12 cellular contexts compared by ENCODE assay signal in genomic region chr10:61995093-61995492, GRCh38.
DNase-seq lines count a peak whose midpoint lies in the region; ATAC-seq and TF ChIP-seq lines count a peak whose summit lies in the region.
"Had no signal": no experiment of that assay in that cellular context is flagged by ENCODE, and none has a peak within 500 bp of the region (broad histone marks: within the 10 kb centered on the region; RNA-seq: fewer than 3 reads in every experiment).

No MANE protein-coding gene starts in this region.

- peaks cover 89% of the 10 kb centered on the region for H3K4me1 Mint-ChIP-seq in activated T-cell treated with anti-CD3 and anti-CD28 coated beads, Interleukin-2, amount 50 U/mL, for 24 hours (ENCODE audit: low read depth)
- peaks cover 55% of the 10 kb centered on the region for H3K4me1 Mint-ChIP-seq in activated T-helper 17 cell treated with anti-CD3 and anti-CD28 coated beads, Interleukin-2, amount 50 U/mL, for 72 hours
- H3K4me1 Mint-ChIP-seq in mesothelial cell of epicardium = peaks cover 39% of the 10 kb centered on the region

- no peak overlapping the region for H3K4me3 ChIP-seq in tibial artery
- H3K4me3 ChIP-seq: upper lobe of left lung had no signal

- no peak overlapping the region for H3K4me3 Mint-ChIP-seq in activated T-cell treated with anti-CD3 and anti-CD28 coated beads, Interleukin-2, amount 50 U/mL, for 24 hours
- peak overlapping the region; percentile 75 for H3K4me3 Mint-ChIP-seq in activated T-helper 17 cell treated with anti-CD3 and anti-CD28 coated beads, Interleukin-2, amount 50 U/mL, for 72 hours
- H3K4me3 Mint-ChIP-seq in mesothelial cell of epicardium = no peak overlapping the region

- no peak for DNase-seq in activated T-cell treated with anti-CD3 and anti-CD28 coated beads, Interleukin-2, amount 50 U/mL, for 24 hours
- DNase-seq in activated T-cell treated with anti-CD3 and anti-CD28 coated beads for 4 hours = no peak
- DNase-seq in mesothelial cell of epicardium (ENCODE audit: low spot score in 2 of 2, unreplicated experiment in 2 of 2) = no peak
- no peak for DNase-seq in tibial artery
- DNase-seq in stimulated activated CD4-positive, alpha-beta T cell treated with anti-CD3 and anti-CD28 coated beads, Interleukin-12 subunit alpha, Interleukin-12 subunit beta, amount 100 ng/mL, for 4 hours = no peak
- DNase-seq in KG1 (lab: John Stamatoyannopoulos, UW) = no peak
- DNase-seq: dorsolateral prefrontal cortex, NCI-H2171 treated with DMSO at 0.1 percent for 48 hours, SW 1271, upper lobe of left lung had no signal

- H3K27ac Mint-ChIP-seq in activated T-cell treated with anti-CD3 and anti-CD28 coated beads, Interleukin-2, amount 50 U/mL, for 24 hours = peak overlapping the region; percentile 98
- peak overlapping the region; percentile 97 for H3K27ac Mint-ChIP-seq in activated T-helper 17 cell treated with anti-CD3 and anti-CD28 coated beads, Interleukin-2, amount 50 U/mL, for 72 hours
- H3K27ac Mint-ChIP-seq in mesothelial cell of epicardium = peak overlapping the region; percentile 71

- TF ChIP-seq CTCF in mesothelial cell of epicardium (IDR thresholded peaks at IDR 0.05; ENCODE audit: unreplicated experiment) = no peak
- TF ChIP-seq CTCF in tibial artery (IDR thresholded peaks at IDR 0.05) = no peak

- no peak for ATAC-seq in activated T-helper 17 cell treated with anti-CD3 and anti-CD28 coated beads, Interleukin-2, amount 50 U/mL, for 72 hours (replicated peaks)
- no peak for ATAC-seq in GM21367 (IDR thresholded peaks at IDR 0.05; ENCODE audit: unreplicated experiment)

- no peaks in the 10 kb centered on the region for H3K27me3 Mint-ChIP-seq in activated T-cell treated with anti-CD3 and anti-CD28 coated beads, Interleukin-2, amount 50 U/mL, for 24 hours
- H3K27me3 Mint-ChIP-seq in activated T-helper 17 cell treated with anti-CD3 and anti-CD28 coated beads, Interleukin-2, amount 50 U/mL, for 72 hours = no peaks in the 10 kb centered on the region
- H3K27me3 Mint-ChIP-seq in mesothelial cell of epicardium (ENCODE audit: low read depth) = no peaks in the 10 kb centered on the region

- H3K4me1 ChIP-seq in tibial artery = peaks cover 0 to 63% (median 30%) of the 10 kb centered on the region in 4 donors

- H3K9me3 Mint-ChIP-seq in activated T-cell treated with anti-CD3 and anti-CD28 coated beads, Interleukin-2, amount 50 U/mL, for 24 hours = peaks cover 8% of the 10 kb centered on the region
- peaks cover 12% of the 10 kb centered on the region for H3K9me3 Mint-ChIP-seq in activated T-helper 17 cell treated with anti-CD3 and anti-CD28 coated beads, Interleukin-2, amount 50 U/mL, for 72 hours
- peaks cover 9% of the 10 kb centered on the region for H3K9me3 Mint-ChIP-seq in mesothelial cell of epicardium

- no peaks in the 10 kb centered on the region for H3K9me3 ChIP-seq in tibial artery
- H3K9me3 ChIP-seq: upper lobe of left lung had no signal

- H3K27me3 ChIP-seq in tibial artery = no peaks in the 10 kb centered on the region
- H3K27me3 ChIP-seq: dorsolateral prefrontal cortex, upper lobe of left lung had no signal

- peaks cover 79% of the 10 kb centered on the region for H3K36me3 Mint-ChIP-seq in activated T-cell treated with anti-CD3 and anti-CD28 coated beads, Interleukin-2, amount 50 U/mL, for 24 hours (ENCODE audit: low read depth)
- peaks cover 88% of the 10 kb centered on the region for H3K36me3 Mint-ChIP-seq in activated T-helper 17 cell treated with anti-CD3 and anti-CD28 coated beads, Interleukin-2, amount 50 U/mL, for 72 hours (ENCODE audit: low read depth)
- H3K36me3 Mint-ChIP-seq in mesothelial cell of epicardium = peaks cover 28% of the 10 kb centered on the region

- peak overlapping the region; percentile 66 to 69 for H3K27ac ChIP-seq in tibial artery

- intact Hi-C loops in tibial artery (cut with DNase I; ENCODE audit: low total_unique reads) = loop anchor here (10.0 kb wide), 1 partner anchor 90 kb away; the partner anchor contains the start of gene ARID5B

- no peaks in the 10 kb centered on the region for H3K36me3 ChIP-seq in tibial artery
- H3K36me3 ChIP-seq: upper lobe of left lung had no signal
